15 cellular contexts compared by ENCODE assay signal in genomic region chr5:40904994-40905306, GRCh38. TPM values are rescaled to one million over a fixed set of nuclear protein-coding genes. Genes with fewer than 3 reads are reported as not detected.
A peak's percentile ranks its signal among the peaks of the same experiment; 100 is the strongest.
DNase-seq lines count a peak whose midpoint lies in the region; TF ChIP-seq lines count a peak whose summit lies in the region.
"Had no signal": no experiment of that assay in that cellular context is flagged by ENCODE, and none has a peak within 500 bp of the region (broad histone marks: within the 10 kb centered on the region; RNA-seq: fewer than 3 reads in every experiment).

No MANE protein-coding gene starts in this region.

- in situ Hi-C loops in mammary epithelial cell (cut with MboI; ENCODE audit: low sequenced_read_pairs in 2 of 2), result no loop called here

- TF ChIP-seq CTCF in breast epithelium (IDR thresholded peaks at IDR 0.05) (no peak), mammary epithelial cell (conservative IDR thresholded peaks at IDR 0.05 in 1 of 2, IDR thresholded peaks at IDR 0.05 in 1 of 2; ENCODE audit: extremely low read depth in 1 of 2, insufficient read depth in 1 of 2, low read depth in 1 of 2, low read length in 2 of 2) (no peak), LNCAP (IDR thresholded peaks at IDR 0.05) (peak; percentile 37; the same call in 1 of the 2 replicates), liver (IDR thresholded peaks at IDR 0.05; ENCODE audit: low read depth, low read length, missing input control) (no peak), tibial artery (IDR thresholded peaks at IDR 0.05) (no peak), smooth muscle cell (IDR thresholded peaks at IDR 0.05; ENCODE audit: borderline replicate concordance, insufficient read depth, poor library complexity, severe bottlenecking) (no peak), sigmoid colon (IDR thresholded peaks at IDR 0.05) (no peak)

- H3K4me1 ChIP-seq in breast epithelium (no peaks in the 10 kb centered on the region), mammary epithelial cell (ENCODE audit: insufficient read depth, low read length) (peaks cover 9% of the 10 kb centered on the region), liver (ENCODE audit: control insufficient read depth in 4 of 4, insufficient read depth in 4 of 4, low read length in 3 of 4) (peaks cover 0 to 18% (median 14%) of the 10 kb centered on the region in 4 donors), tibial artery (peaks cover 0 to 30% (median 6%) of the 10 kb centered on the region in 4 donors), smooth muscle cell (ENCODE audit: low read depth) (no peaks in the 10 kb centered on the region), sigmoid colon (peaks cover 0 to 5% (median 2%) of the 10 kb centered on the region in 4 donors)

- H3K27me3 ChIP-seq in breast epithelium (no peaks in the 10 kb centered on the region), mammary epithelial cell (ENCODE audit: insufficient read depth, low read length) (no peaks in the 10 kb centered on the region), liver (ENCODE audit: control insufficient read depth in 4 of 4, insufficient read depth in 4 of 4, low read length in 3 of 4) (no peaks in the 10 kb centered on the region), tibial artery (no peaks in the 10 kb centered on the region), smooth muscle cell (ENCODE audit: low read depth) (no peaks in the 10 kb centered on the region), sigmoid colon (no peaks in the 10 kb centered on the region)
- H3K27me3 ChIP-seq: brain microvascular endothelial cell had no signal

- peak; percentile 3 to 35 for TF ChIP-seq RAD21 in liver (IDR thresholded peaks at IDR 0.05)

- H3K79me2 ChIP-seq in mammary epithelial cell (ENCODE audit: insufficient read depth, low read length), result no peaks in the 10 kb centered on the region
- no peaks in the 10 kb centered on the region for H3K79me2 ChIP-seq in smooth muscle cell (ENCODE audit: low read depth)

- H3K36me3 ChIP-seq in breast epithelium (no peaks in the 10 kb centered on the region), mammary epithelial cell (ENCODE audit: insufficient read depth, low read length) (no peaks in the 10 kb centered on the region), liver (ENCODE audit: control insufficient read depth in 4 of 4, insufficient read depth in 3 of 4, low read depth in 1 of 4, low read length in 3 of 4) (no peaks in the 10 kb centered on the region), tibial artery (no peaks in the 10 kb centered on the region), smooth muscle cell (ENCODE audit: low read depth) (no peaks in the 10 kb centered on the region), sigmoid colon (no peaks in the 10 kb centered on the region)
- H3K36me3 ChIP-seq: brain microvascular endothelial cell had no signal

- intact Hi-C loops in breast epithelium (cut with DNase I; ENCODE audit: low total_unique reads) (loop anchor here (5.0 kb wide), 1 partner anchor 728 kb away; no protein-coding TSS in a partner anchor), mammary epithelial cell (cut with micrococcal nuclease) (loop anchor here (1.0 to 10.0 kb wide), 6 partner anchors 213 to 940 kb away; no protein-coding TSS in a partner anchor), tibial artery (cut with DNase I; ENCODE audit: low total_unique reads) (loop anchor here (10.0 kb wide), 1 partner anchor 940 kb away; no protein-coding TSS in a partner anchor), sigmoid colon (cut with DNase I) (loop anchor here (10.0 kb wide), 1 partner anchor 940 kb away; no protein-coding TSS in a partner anchor)

- no peaks in the 10 kb centered on the region for H3F3A ChIP-seq in smooth muscle cell (ENCODE audit: low read depth)

- H3K4me3 ChIP-seq in breast epithelium, result no peak overlapping the region
- H3K4me3 ChIP-seq in mammary epithelial cell (replicated peaks in 1 of 3; ENCODE audit: insufficient read depth in 1 of 3, low read depth in 2 of 3, low read length in 3 of 3), result no peak overlapping the region
- H3K4me3 ChIP-seq in liver (ENCODE audit: low read depth in 1 of 3, low read length in 3 of 3), result no peak overlapping the region
- H3K4me3 ChIP-seq in tibial artery, result no peak overlapping the region
- H3K4me3 ChIP-seq in smooth muscle cell, result no peak overlapping the region
- no peak overlapping the region for H3K4me3 ChIP-seq in sigmoid colon

- H3K9me3 ChIP-seq in breast epithelium (no peaks in the 10 kb centered on the region), mammary epithelial cell (replicated peaks; ENCODE audit: insufficient read depth, low read length) (no peaks in the 10 kb centered on the region), liver (ENCODE audit: control insufficient read depth in 4 of 4, low read length in 3 of 4) (no peaks in the 10 kb centered on the region), tibial artery (no peaks in the 10 kb centered on the region), smooth muscle cell (replicated peaks; ENCODE audit: low read depth) (no peaks in the 10 kb centered on the region), sigmoid colon (no peaks in the 10 kb centered on the region)

- DNase-seq in breast epithelium (ENCODE audit: low spot score in 2 of 2), result no peak
- no peak for DNase-seq in mammary epithelial cell
- DNase-seq in tibial artery, result no peak
- DNase-seq in smooth muscle cell (lab: John Stamatoyannopoulos, UW; ENCODE audit: unreplicated experiment), result no peak
- no peak for DNase-seq in sigmoid colon
- no peak for DNase-seq in activated CD4-positive, alpha-beta T cell treated with anti-CD3 and anti-CD28 coated beads, Interleukin-2, amount 50 U/mL, for 48 hours
- DNase-seq: activated CD4-positive, CD25-positive, alpha-beta regulatory T cell treated with anti-CD3 and anti-CD28 coated beads, Interleukin-2, amount 50 U/mL, for 72 hours; CD8-positive, alpha-beta T cell; effector CD8-positive, alpha-beta T cell; NCI-H1048; NCI-H2107 had no signal

- 36% methylated on average over 2 of the region's 2 CpGs for WGBS in mammary epithelial cell (ENCODE audit: low coverage, missing lambda C conversion rate)
- WGBS in liver, result 11% methylated on average over 2 of the region's 2 CpGs
- WGBS in smooth muscle cell (ENCODE audit: low lambda C conversion rate), result 56% methylated on average over 2 of the region's 2 CpGs
- 36 to 46% methylated on average over 2 of the region's 2 CpGs for WGBS in sigmoid colon, 2 donors

- TF ChIP-seq POLR2A in breast epithelium (IDR thresholded peaks at IDR 0.05) (no peak), sigmoid colon (IDR thresholded peaks at IDR 0.05) (no peak)

- TF ChIP-seq EP300 in sigmoid colon (IDR thresholded peaks at IDR 0.05), result no peak

- CTCF ChIA-PET in mammary epithelial cell (lab: Charles Lee; ENCODE audit: low non-redundant PET), result interaction anchor here (0.7 to 1.4 kb wide), 2 partner anchors 57 to 365 kb away, joined by 3 to 14 read pairs; no protein-coding TSS in a partner anchor

- H3K27ac ChIP-seq in breast epithelium, result peak overlapping the region; percentile 16 to 83
- no peak overlapping the region for H3K27ac ChIP-seq in mammary epithelial cell (ENCODE audit: insufficient read depth, low read depth, low read length)
- H3K27ac ChIP-seq in liver (ENCODE audit: low read depth in 1 of 2, low read length in 2 of 2), result peak overlapping the region; percentile 31 to 43
- peak overlapping the region; percentile 34 to 60 for H3K27ac ChIP-seq in tibial artery
- no peak overlapping the region for H3K27ac ChIP-seq in smooth muscle cell (ENCODE audit: low read depth)
- peak overlapping the region in 2 of 4 donors; percentile 9 to 40 for H3K27ac ChIP-seq in sigmoid colon
- H3K27ac ChIP-seq: brain microvascular endothelial cell had no signal

- H3K4me2 ChIP-seq in mammary epithelial cell (ENCODE audit: insufficient read depth, low read depth, low read length) (no peak overlapping the region), smooth muscle cell (no peak overlapping the region)

- BruUV-seq in mammary epithelial cell (replicated peaks; lab: Mats Ljungman, UMichigan), result no TSS peak

- dilution Hi-C loops in mammary epithelial cell (cut with HindIII; ENCODE audit: low sequenced_read_pairs), result no loop called here

- no peak overlapping the region for H2AFZ ChIP-seq in mammary epithelial cell (ENCODE audit: low read depth, low read length)
- no peak overlapping the region for H2AFZ ChIP-seq in smooth muscle cell (ENCODE audit: low read depth)

- no peaks in the 10 kb centered on the region for H4K20me1 ChIP-seq in mammary epithelial cell (ENCODE audit: insufficient read depth, low read length)
- H4K20me1 ChIP-seq in smooth muscle cell (ENCODE audit: low read depth), result no peaks in the 10 kb centered on the region

- H3K9ac ChIP-seq in mammary epithelial cell (ENCODE audit: insufficient read depth, low read length) (no peak overlapping the region), liver (ENCODE audit: low read depth in 1 of 2, low read length in 2 of 2) (no peak overlapping the region), smooth muscle cell (ENCODE audit: low read depth) (no peak overlapping the region)

TF ChIP-seq in liver, 16 proteins besides CTCF, POLR2A, EP300 and RAD21 (continues in another document):
- no peak for TF ChIP-seq ZBTB33 (IDR thresholded peaks at IDR 0.05)
- no peak for TF ChIP-seq NR2F2 (IDR thresholded peaks at IDR 0.05)
- no peak for TF ChIP-seq HNF4A (conservative IDR thresholded peaks at IDR 0.05)

RNA-seq across cellular contexts. Expression of gene C7, which starts 4.3 kb away (rescaled TPM):
- total RNA-seq in breast epithelium, result 100 to 1,000 TPM in 2 of 3 donors, 10 to 100 TPM in 1; 90.1 to 447 (median 109) TPM
- not detected for total RNA-seq in mammary epithelial cell
- not detected for polyA plus RNA-seq in mammary epithelial cell
- polyA minus RNA-seq in mammary epithelial cell, result not detected
- 100 to 1,000 TPM in 1 of 2 donors, 10 to 100 TPM in 1; 25.5 to 268 TPM for total RNA-seq in liver
- 100 to 1,000 TPM in 1 of 2 donors, 10 to 100 TPM in 1; 64.9 to 155 TPM for polyA plus RNA-seq in liver
- total RNA-seq in smooth muscle cell, result not detected in 2 replicates
- 0.23 and 0.53 TPM in 2 replicates for polyA plus RNA-seq in smooth muscle cell
- 100 to 1,000 TPM; 267 to 799 (median 635) TPM for total RNA-seq in sigmoid colon
- 100 to 1,000 TPM in 1 of 3 donors, 10 to 100 TPM in 1, 1 to 10 TPM in 1; 6.2 to 131 (median 18.0) TPM for polyA plus RNA-seq in sigmoid colon
- total RNA-seq: CD8-positive, alpha-beta T cell; naive thymus-derived CD4-positive, alpha-beta T cell had no signal
- polyA plus RNA-seq: naive thymus-derived CD4-positive, alpha-beta T cell had no signal

Comparison
In these comparisons a context has a peak if more than half of its experiments do, and no peak if none do; other contexts are left out.
1. H3K27ac ChIP-seq: peak in breast epithelium (2 of 2), liver (2 of 2) and tibial artery (2 of 2); none in mammary epithelial cell (single experiment) and smooth muscle cell (single experiment).
2. RNA of gene C7, which starts 4.3 kb away (total RNA-seq): 267 to 799 TPM in sigmoid colon, 25.5 to 268 TPM in liver and 90.1 to 447 TPM in breast epithelium; not detected in mammary epithelial cell and not detected in smooth muscle cell; every median in the first group is over 10 times any median in the second.